Comparison of ENCODE assay signal across 8 cellular contexts in genomic region chr17:34584805-34585416, GRCh38. TPM values are rescaled to one million over a fixed set of nuclear protein-coding genes. Genes with fewer than 3 reads are reported as not detected.
DNase-seq lines count a peak whose midpoint lies in the region; ATAC-seq and TF ChIP-seq lines count a peak whose summit lies in the region.

No MANE protein-coding gene starts in this region.

- H3K36me3 ChIP-seq in A673 (ENCODE audit: insufficient read depth, low read length, poor library complexity, severe bottlenecking) (no peaks in the 10 kb centered on the region), OCI-LY7 (ENCODE audit: insufficient read depth, low read length) (no peaks in the 10 kb centered on the region)

- POLR2A ChIA-PET in A673 (lab: Charles Lee; ENCODE audit: low non-redundant PET) = no interaction called here
- POLR2A ChIA-PET in OCI-LY7 (lab: Charles Lee) = no interaction called here

- no peak overlapping the region for H3K4me2 ChIP-seq in OCI-LY7 (ENCODE audit: low read length)

- H3K9me3 ChIP-seq in A673 (ENCODE audit: low read depth, low read length, poor library complexity, severe bottlenecking) (no peaks in the 10 kb centered on the region), OCI-LY7 (ENCODE audit: low read length) (no peaks in the 10 kb centered on the region)

- H4K20me1 ChIP-seq in OCI-LY7 (ENCODE audit: insufficient read depth, low read length) = no peaks in the 10 kb centered on the region

- DNase-seq in A673 (ENCODE audit: low spot score) (peak; percentile 29), GM20000 (ENCODE audit: low spot score) (peak; percentile 35), OCI-LY7 (ENCODE audit: low spot score) (peak; percentile 35), foreskin fibroblast (peak in 1 of 2 donors; percentile 27), T-helper 9 cell (no peak), NCI-H774 (lab: John Stamatoyannopoulos, UW) (no peak)

- no peak for ATAC-seq in HG03045 (IDR thresholded peaks at IDR 0.05; ENCODE audit: unreplicated experiment)
- ATAC-seq in HG03469 (IDR thresholded peaks at IDR 0.05; ENCODE audit: unreplicated experiment) = no peak

- H3K27me3 ChIP-seq in A673 (replicated peaks; ENCODE audit: insufficient read depth, low read depth, low read length, poor library complexity) = peaks cover 47% of the 10 kb centered on the region

- no peaks in the 10 kb centered on the region for H3K9me2 ChIP-seq in OCI-LY7 (ENCODE audit: insufficient read depth, low read length)

- H3K4me3 ChIP-seq in A673 (ENCODE audit: low read depth, low read length, poor library complexity, severe bottlenecking) = no peak overlapping the region
- no peak overlapping the region for H3K4me3 ChIP-seq in OCI-LY7 (ENCODE audit: low read depth, low read length, poor library complexity, severe bottlenecking)
- H3K4me3 ChIP-seq in foreskin fibroblast (ENCODE audit: low read depth in 1 of 2, low read length in 2 of 2) = no peak overlapping the region

- H3K27ac ChIP-seq in A673 (ENCODE audit: low read depth, low read length, poor library complexity, severe bottlenecking) (no peak overlapping the region), OCI-LY7 (ENCODE audit: low read depth, low read length, poor library complexity, severe bottlenecking) (no peak overlapping the region)

- no peak overlapping the region for H2AFZ ChIP-seq in OCI-LY7 (ENCODE audit: low read length)

- H3K79me2 ChIP-seq in OCI-LY7 (ENCODE audit: insufficient read depth, low read depth, low read length) = no peaks in the 10 kb centered on the region

- H3K4me1 ChIP-seq in A673 (ENCODE audit: insufficient read depth, low read length, poor library complexity, severe bottlenecking) = peaks cover under 1% of the 10 kb centered on the region
- no peaks in the 10 kb centered on the region for H3K4me1 ChIP-seq in OCI-LY7 (ENCODE audit: insufficient read depth, low read length, poor library complexity, severe bottlenecking)

- CTCF ChIA-PET in A673 (lab: Charles Lee) = interaction anchor here (0.6 to 1.1 kb wide), 3 partner anchors 52 to 306 kb away, joined by 3 to 6 read pairs (median 3); no protein-coding TSS in a partner anchor
- CTCF ChIA-PET in OCI-LY7 (lab: Charles Lee; ENCODE audit: unreplicated experiment) = no interaction called here

- TF ChIP-seq CTCF in A673 (conservative IDR thresholded peaks at IDR 0.05; ENCODE audit: low read depth, low read length) (peak; percentile 28; the same call in 1 of the 2 replicates), GM20000 (IDR thresholded peaks at IDR 0.05; ENCODE audit: extremely low read depth, missing control alignments) (no peak), OCI-LY7 (conservative IDR thresholded peaks at IDR 0.05; ENCODE audit: low read length) (peak; percentile 60), foreskin fibroblast (IDR thresholded peaks at IDR 0.05; ENCODE audit: low read depth, low read length) (peak; percentile 7)

- BruUV-seq in A673 (replicated peaks; lab: Mats Ljungman, UMichigan) (no TSS peak), OCI-LY7 (replicated peaks; lab: Mats Ljungman, UMichigan) (no TSS peak)

- intact Hi-C loops in A673 (cut with micrococcal nuclease; ENCODE audit: unreplicated experiment) = loop anchor here (2.0 to 5.0 kb wide), 2 partner anchors 54 to 307 kb away; no protein-coding TSS in a partner anchor
- intact Hi-C loops in OCI-LY7 (cut with micrococcal nuclease; ENCODE audit: unreplicated experiment) = no loop called here

RNA-seq across cellular contexts. Expression of gene TMEM132E, which starts 5.5 kb away (rescaled TPM):
- total RNA-seq in A673 (2021) = 0.04 TPM in 1 of 2 replicates, not detected in the other
- not detected in 2 replicates for total RNA-seq in OCI-LY7 (2014; rRNA removed; shearing (Covaris generic))
- total RNA-seq in OCI-LY7 (2022) = not detected in 2 replicates

Comparison
In these comparisons a context has a peak if more than half of its experiments do, and no peak if none do; other contexts are left out.
1. DNase-seq: peak in A673 (single experiment), GM20000 (single experiment) and OCI-LY7 (single experiment); none in T-helper 9 cell (single experiment) and NCI-H774 (single experiment).